ENCODE assay signal across 17 cellular contexts in genomic region chr4:4871267-4872147, GRCh38. TPM values are rescaled to one million over a fixed set of nuclear protein-coding genes. Genes with fewer than 3 reads are reported as not detected.
DNase-seq lines count a peak whose midpoint lies in the region; ATAC-seq and TF ChIP-seq lines count a peak whose summit lies in the region.
"Had no signal": no experiment of that assay in that cellular context is flagged by ENCODE, and none has a peak within 500 bp of the region (broad histone marks: within the 10 kb centered on the region; RNA-seq: fewer than 3 reads in every experiment).

No MANE protein-coding gene starts in this region.

- CTCF ChIA-PET in CD8-positive, alpha-beta T cell (lab: Charles Lee) = interaction anchor here (0.6 to 1.0 kb wide), 2 partner anchors 11 to 1396 kb away, joined by 3 read pairs; no protein-coding TSS in a partner anchor

- POLR2A ChIA-PET in naive thymus-derived CD8-positive, alpha-beta T cell (lab: Charles Lee) = no interaction called here
- POLR2A ChIA-PET in CD8-positive, alpha-beta T cell (lab: Charles Lee) = no interaction called here

- peaks cover 31% of the 10 kb centered on the region for H3K27me3 ChIP-seq in CD8-positive, alpha-beta T cell (ENCODE audit: insufficient read depth, low read length)

- peaks cover 8% of the 10 kb centered on the region for H3K4me1 ChIP-seq in CD8-positive, alpha-beta T cell (ENCODE audit: insufficient read depth, low read length)

- intact Hi-C loops in CD8-positive, alpha-beta T cell (cut with DNase I, micrococcal nuclease) = no loop called here

- in situ Hi-C loops in GM13977 (cut with MboI; ENCODE audit: low pct_unique_long_range_greater_than_20kb, low sequenced_read_pairs, unreplicated experiment) = no loop called here

- no peaks in the 10 kb centered on the region for H3K9me3 ChIP-seq in CD8-positive, alpha-beta T cell (ENCODE audit: low read length)
- H3K9me3 ChIP-seq: lower lobe of right lung had no signal

- TF ChIP-seq CTCF in AG10803 (conservative IDR thresholded peaks at IDR 0.05; ENCODE audit: low read length) (no peak), GM13977 (IDR thresholded peaks at IDR 0.05; ENCODE audit: extremely low read depth, insufficient read depth, missing control alignments) (no peak)
- no peak for TF ChIP-seq CTCF in CD8-positive, alpha-beta T cell (IDR thresholded peaks at IDR 0.05)

- peaks cover 5% of the 10 kb centered on the region for H3K36me3 Mint-ChIP-seq in activated T-helper 17 cell treated with anti-CD3 and anti-CD28 coated beads, Interleukin-2, amount 50 U/mL, for 72 hours (ENCODE audit: low read depth)
- no peaks in the 10 kb centered on the region for H3K36me3 Mint-ChIP-seq in naive thymus-derived CD8-positive, alpha-beta T cell
- no peaks in the 10 kb centered on the region for H3K36me3 Mint-ChIP-seq in CD8-positive, alpha-beta T cell
- H3K36me3 Mint-ChIP-seq: CD4-positive, CD25-positive, alpha-beta regulatory T cell had no signal

- H3K4me1 Mint-ChIP-seq in activated T-helper 17 cell treated with anti-CD3 and anti-CD28 coated beads, Interleukin-2, amount 50 U/mL, for 72 hours = peaks cover 4% of the 10 kb centered on the region
- peaks cover 13 to 24% (median 20%) of the 10 kb centered on the region in 4 donors for H3K4me1 Mint-ChIP-seq in naive thymus-derived CD8-positive, alpha-beta T cell
- peaks cover 15% of the 10 kb centered on the region for H3K4me1 Mint-ChIP-seq in CD8-positive, alpha-beta T cell (ENCODE audit: low read depth)

- peaks cover 65% of the 10 kb centered on the region for H3K27me3 Mint-ChIP-seq in activated T-helper 17 cell treated with anti-CD3 and anti-CD28 coated beads, Interleukin-2, amount 50 U/mL, for 72 hours
- H3K27me3 Mint-ChIP-seq in naive thymus-derived CD8-positive, alpha-beta T cell = peaks cover 40 to 82% (median 59%) of the 10 kb centered on the region in 5 donors
- peaks cover 69% of the 10 kb centered on the region for H3K27me3 Mint-ChIP-seq in CD8-positive, alpha-beta T cell (ENCODE audit: low read depth)

- no peaks in the 10 kb centered on the region for H3K36me3 ChIP-seq in CD8-positive, alpha-beta T cell (ENCODE audit: insufficient read depth, low read length)
- H3K36me3 ChIP-seq: lower lobe of right lung had no signal

- H3K4me3 ChIP-seq in AG10803 (ENCODE audit: low read length) = peak overlapping the region; percentile 29
- no peak overlapping the region for H3K4me3 ChIP-seq in CD8-positive, alpha-beta T cell (ENCODE audit: low read depth, low read length)
- H3K4me3 ChIP-seq: lower lobe of right lung, PC-9 had no signal

- no peak overlapping the region for H3K27ac ChIP-seq in CD8-positive, alpha-beta T cell (ENCODE audit: low read depth, low read length)
- H3K27ac ChIP-seq: lower lobe of right lung, PC-9 had no signal

- DNase-seq in AG10803 (ENCODE audit: low read depth) (no peak), GM13977 (ENCODE audit: low spot score) (peak; percentile 39)
- peak in 1 of 10 donors; percentile 37 for DNase-seq in naive thymus-derived CD8-positive, alpha-beta T cell
- DNase-seq in CD8-positive, alpha-beta T cell = no peak
- DNase-seq: activated gamma-delta T cell treated with Interleukin-2 at 50 U/mL for 16 hours; CD4-positive, CD25-positive, alpha-beta regulatory T cell; HFFc6; Karpas-422; lower lobe of right lung; NCI-H1436 treated with DMSO at 0.1 percent for 48 hours; PC-9 had no signal

- peak overlapping the region; percentile 14 for H3K4me3 Mint-ChIP-seq in activated T-helper 17 cell treated with anti-CD3 and anti-CD28 coated beads, Interleukin-2, amount 50 U/mL, for 72 hours
- H3K4me3 Mint-ChIP-seq in naive thymus-derived CD8-positive, alpha-beta T cell = peak overlapping the region in 7 of 10 donors; percentile 11 to 42 (median 27)
- no peak overlapping the region for H3K4me3 Mint-ChIP-seq in CD8-positive, alpha-beta T cell
- H3K4me3 Mint-ChIP-seq: dendritic cell treated with granulocyte-macrophage colony-stimulating factor and Interleukin-4, amounts not matched to agents 40 ng/mL and 50 ng/mL, for 4 days; HFFc6; neural crest cell; stimulated activated effector memory CD8-positive, alpha-beta T cell treated with anti-CD3 and anti-CD28 coated beads, Interleukin-12 subunit alpha, Interleukin-12 subunit beta, amount 100 ng/mL, for 72 hours had no signal

- ATAC-seq in activated T-helper 17 cell treated with anti-CD3 and anti-CD28 coated beads, Interleukin-2, amount 50 U/mL, for 72 hours (replicated peaks) = no peak
- ATAC-seq in naive thymus-derived CD8-positive, alpha-beta T cell = no peak
- ATAC-seq in CD8-positive, alpha-beta T cell = no peak
- ATAC-seq in GM21528 (IDR thresholded peaks at IDR 0.05; ENCODE audit: low FRiP score, unreplicated experiment) (no peak), HG03097 (IDR thresholded peaks at IDR 0.05; ENCODE audit: low FRiP score, unreplicated experiment) (no peak)
- ATAC-seq: lower lobe of right lung; stimulated activated effector memory CD8-positive, alpha-beta T cell treated with anti-CD3 and anti-CD28 coated beads, Interleukin-12 subunit alpha, Interleukin-12 subunit beta, amount 100 ng/mL, for 72 hours had no signal

- H3K9me3 Mint-ChIP-seq in activated T-helper 17 cell treated with anti-CD3 and anti-CD28 coated beads, Interleukin-2, amount 50 U/mL, for 72 hours = no peaks in the 10 kb centered on the region
- no peaks in the 10 kb centered on the region for H3K9me3 Mint-ChIP-seq in naive thymus-derived CD8-positive, alpha-beta T cell
- H3K9me3 Mint-ChIP-seq in CD8-positive, alpha-beta T cell = no peaks in the 10 kb centered on the region
- H3K9me3 Mint-ChIP-seq: dendritic cell treated with granulocyte-macrophage colony-stimulating factor and Interleukin-4, amounts not matched to agents 40 ng/mL and 50 ng/mL, for 4 days; neural crest cell; stimulated activated effector memory CD8-positive, alpha-beta T cell treated with anti-CD3 and anti-CD28 coated beads, Interleukin-12 subunit alpha, Interleukin-12 subunit beta, amount 100 ng/mL, for 72 hours had no signal

- no peak overlapping the region for H3K27ac Mint-ChIP-seq in activated T-helper 17 cell treated with anti-CD3 and anti-CD28 coated beads, Interleukin-2, amount 50 U/mL, for 72 hours
- no peak overlapping the region for H3K27ac Mint-ChIP-seq in naive thymus-derived CD8-positive, alpha-beta T cell
- no peak overlapping the region for H3K27ac Mint-ChIP-seq in CD8-positive, alpha-beta T cell
- H3K27ac Mint-ChIP-seq: dendritic cell treated with granulocyte-macrophage colony-stimulating factor and Interleukin-4, amounts not matched to agents 40 ng/mL and 50 ng/mL, for 4 days; HFFc6; stimulated activated effector memory CD8-positive, alpha-beta T cell treated with anti-CD3 and anti-CD28 coated beads, Interleukin-12 subunit alpha, Interleukin-12 subunit beta, amount 100 ng/mL, for 72 hours had no signal

RNA-seq across cellular contexts. Expression of gene MSX1, which starts 12.0 kb away (rescaled TPM):
- total RNA-seq in activated T-helper 17 cell treated with anti-CD3 and anti-CD28 coated beads, Interleukin-2, amount 50 U/mL, for 72 hours = not detected
- not detected for total RNA-seq in naive thymus-derived CD8-positive, alpha-beta T cell
- not detected for polyA plus RNA-seq in naive thymus-derived CD8-positive, alpha-beta T cell
- total RNA-seq in CD8-positive, alpha-beta T cell = not detected
- total RNA-seq: PC-9 had no signal
